Comparison of ENCODE assay signal across 19 cellular contexts in genomic region chr12:78421011-78421410, GRCh38.
DNase-seq lines count a peak whose midpoint lies in the region; ATAC-seq, FAIRE-seq and TF ChIP-seq lines count a peak whose summit lies in the region.
"Had no signal": no experiment of that assay in that cellular context is flagged by ENCODE, and none has a peak within 500 bp of the region (broad histone marks: within the 10 kb centered on the region; RNA-seq: fewer than 3 reads in every experiment).

No MANE protein-coding gene starts in this region.

- H3K27me3 ChIP-seq in H1 (replicated peaks in 1 of 4; ENCODE audit: control insufficient read depth in 3 of 4, extremely low read depth in 1 of 4, insufficient read depth in 3 of 4, low read length in 3 of 4) (no peaks in the 10 kb centered on the region), neuronal stem cell (ENCODE audit: control insufficient read depth in 3 of 3, insufficient read depth in 3 of 3, low read depth in 1 of 3, low read length in 3 of 3) (no peaks in the 10 kb centered on the region), hepatocyte (no peaks in the 10 kb centered on the region)
- H3K27me3 ChIP-seq: BE2C had no signal

- H3K9ac ChIP-seq in H1 (replicated peaks in 1 of 4; ENCODE audit: extremely low read depth in 1 of 4, low read depth in 3 of 4, low read length in 3 of 4) (no peak overlapping the region), neuronal stem cell (ENCODE audit: low read depth, low read length, poor library complexity) (no peak overlapping the region)

- in situ Hi-C loops in GM13977 (cut with MboI; ENCODE audit: low pct_unique_long_range_greater_than_20kb, low sequenced_read_pairs, unreplicated experiment): no loop called here

- H3K23ac ChIP-seq in H1 (ENCODE audit: insufficient read length): no peak overlapping the region
- H3K23ac ChIP-seq in neuronal stem cell (ENCODE audit: low read depth, low read length, poor library complexity): no peak overlapping the region

- H2BK20ac ChIP-seq in H1 (ENCODE audit: low read length): no peak overlapping the region

- H3K9me3 ChIP-seq in H1 (ENCODE audit: insufficient read depth in 2 of 2, low read depth in 1 of 2, low read length in 1 of 2): no peaks in the 10 kb centered on the region
- no peaks in the 10 kb centered on the region for H3K9me3 ChIP-seq in neuronal stem cell (replicated peaks in 1 of 2; ENCODE audit: control insufficient read depth in 2 of 2, insufficient read depth in 1 of 2, low read depth in 1 of 2, low read length in 2 of 2)
- H3K9me3 ChIP-seq in hepatocyte (ENCODE audit: low read depth): no peaks in the 10 kb centered on the region
- H3K9me3 ChIP-seq: BE2C had no signal

- H2BK120ac ChIP-seq in H1 (replicated peaks; ENCODE audit: low read depth, low read length) (no peak overlapping the region), neuronal stem cell (ENCODE audit: low read depth, low read length) (no peak overlapping the region)

- H2BK12ac ChIP-seq in H1 (ENCODE audit: low read depth, low read length): no peak overlapping the region
- no peak overlapping the region for H2BK12ac ChIP-seq in neuronal stem cell (ENCODE audit: low read length)

- H3K4ac ChIP-seq in H1 (replicated peaks; ENCODE audit: insufficient read length, low read depth, low read length) (no peak overlapping the region), neuronal stem cell (ENCODE audit: low read length) (no peak overlapping the region)

- H3K14ac ChIP-seq in H1 (ENCODE audit: insufficient read length): no peak overlapping the region
- no peak overlapping the region for H3K14ac ChIP-seq in neuronal stem cell (ENCODE audit: low read length)

- no peak overlapping the region for H3K27ac ChIP-seq in H1 (ENCODE audit: low read depth, low read length)
- no peak overlapping the region for H3K27ac ChIP-seq in neuronal stem cell (replicated peaks; ENCODE audit: low read length)
- H3K27ac ChIP-seq in hepatocyte: no peak overlapping the region

- CTCF ChIA-PET in H1 (lab: Charles Lee; ENCODE audit: partially characterized antibody): interaction anchor here (2.0 kb wide), 1 partner anchor 49 kb away, joined by 4 read pairs; no protein-coding TSS in a partner anchor

- no peak for TF ChIP-seq RAD21 in H1 (IDR thresholded peaks at IDR 0.05 in 1 of 2, conservative IDR thresholded peaks at IDR 0.05 in 1 of 2; ENCODE audit: low read depth in 2 of 2, low read length in 2 of 2)

- H2AK5ac ChIP-seq in H1 (ENCODE audit: low read depth, low read length) (no peak overlapping the region), neuronal stem cell (ENCODE audit: low read depth, low read length) (no peak overlapping the region)

- H4K8ac ChIP-seq in H1 (ENCODE audit: extremely low read depth, insufficient read depth, low read length): no peak overlapping the region
- H4K8ac ChIP-seq in neuronal stem cell (ENCODE audit: low read depth, low read length): no peak overlapping the region

- H3K18ac ChIP-seq in H1 (ENCODE audit: extremely low read depth, low read length) (no peak overlapping the region), neuronal stem cell (ENCODE audit: low read length) (no peak overlapping the region)

- no peaks in the 10 kb centered on the region for H4K20me1 ChIP-seq in H1 (replicated peaks in 1 of 2; ENCODE audit: control insufficient read depth in 1 of 2, insufficient read depth in 2 of 2, low read length in 2 of 2)
- no peaks in the 10 kb centered on the region for H4K20me1 ChIP-seq in hepatocyte (ENCODE audit: insufficient read depth, poor library complexity, severe bottlenecking)

- H3K4me1 ChIP-seq in H1 (replicated peaks in 1 of 4; ENCODE audit: control insufficient read depth in 3 of 4, insufficient read depth in 4 of 4, low read length in 3 of 4) (no peaks in the 10 kb centered on the region), neuronal stem cell (ENCODE audit: control insufficient read depth in 2 of 2, insufficient read depth in 1 of 2, low read depth in 1 of 2, low read length in 2 of 2) (no peaks in the 10 kb centered on the region), hepatocyte (ENCODE audit: insufficient read depth) (no peaks in the 10 kb centered on the region)
- H3K4me1 ChIP-seq: BE2C had no signal

- H3K9me2 ChIP-seq in hepatocyte (replicated peaks; ENCODE audit: insufficient read depth): no peaks in the 10 kb centered on the region

- H2AFZ ChIP-seq in H1 (ENCODE audit: low read length): peak overlapping the region; percentile 21; the same call in 1 of the 2 replicates
- peak overlapping the region; percentile 10 for H2AFZ ChIP-seq in neuronal stem cell (ENCODE audit: low read length)
- H2AFZ ChIP-seq in hepatocyte: no peak overlapping the region

- no peak for TF ChIP-seq POLR2A in H1 (IDR thresholded peaks at IDR 0.05; ENCODE audit: control extremely low read depth in 1 of 2, low read depth in 2 of 2, low read length in 2 of 2)

- H2BK15ac ChIP-seq in H1 (ENCODE audit: low read length) (no peak overlapping the region), neuronal stem cell (ENCODE audit: low read length) (no peak overlapping the region)

- no peak for TF ChIP-seq CTCF in H1 (IDR thresholded peaks at IDR 0.05; ENCODE audit: control extremely low read depth in 1 of 3, insufficient read depth in 1 of 3, low read depth in 1 of 3, low read length in 3 of 3)
- no peak for TF ChIP-seq CTCF in hepatocyte (IDR thresholded peaks at IDR 0.05; ENCODE audit: poor library complexity)
- no peak for TF ChIP-seq CTCF in GM13977 (IDR thresholded peaks at IDR 0.05; ENCODE audit: extremely low read depth, insufficient read depth, missing control alignments)

- no peaks in the 10 kb centered on the region for H3K79me2 ChIP-seq in H1 (ENCODE audit: control insufficient read depth in 1 of 2, insufficient read depth in 2 of 2, low read length in 2 of 2)
- H3K79me2 ChIP-seq in hepatocyte: no peaks in the 10 kb centered on the region

- no peak overlapping the region for H3K4me3 ChIP-seq in H1 (ENCODE audit: extremely low read depth in 1 of 4, insufficient read depth in 2 of 4, low read depth in 3 of 4, low read length in 4 of 4)
- no peak overlapping the region for H3K4me3 ChIP-seq in neuronal stem cell (ENCODE audit: low read length in 2 of 2)
- H3K4me3 ChIP-seq in hepatocyte: no peak overlapping the region

- no peak overlapping the region for H2BK5ac ChIP-seq in H1 (ENCODE audit: low read depth, low read length)
- no peak overlapping the region for H2BK5ac ChIP-seq in neuronal stem cell (ENCODE audit: low read length)

- H3K4me2 ChIP-seq in H1 (ENCODE audit: insufficient read depth in 1 of 2, low read depth in 2 of 2, low read length in 2 of 2) (no peak overlapping the region), neuronal stem cell (ENCODE audit: insufficient read depth, low read length, poor library complexity, severe bottlenecking) (no peak overlapping the region), hepatocyte (no peak overlapping the region)

- H3K56ac ChIP-seq in H1 (replicated peaks; ENCODE audit: insufficient read length, low read depth, low read length): no peak overlapping the region

- no peak for ATAC-seq in GM19328 (IDR thresholded peaks at IDR 0.05; ENCODE audit: unreplicated experiment)
- ATAC-seq: HCT116, Panc1 had no signal

- FAIRE-seq in H1 (lab: Jason Lieb, UNC): no peak
- FAIRE-seq: GM12892 had no signal

- POLR2A ChIA-PET in H1 (lab: Charles Lee; ENCODE audit: partially characterized antibody): no interaction called here

- H3K79me1 ChIP-seq in H1 (ENCODE audit: low read depth, low read length) (no peaks in the 10 kb centered on the region), neuronal stem cell (ENCODE audit: low read depth, low read length) (no peaks in the 10 kb centered on the region)

- 85% methylated on average over 4 of the region's 4 CpGs; no CpG with 5 or more reads in 1 of the 2 experiments for WGBS in H1 (ENCODE audit: extremely low coverage in 1 of 2, insufficient coverage in 1 of 2, insufficient read length in 1 of 2, insufficient replicate concordance in 2 of 2, low coverage in 1 of 2, low lambda C conversion rate in 2 of 2, missing lambda C conversion rate in 1 of 2), 2 experiments
- WGBS in neuronal stem cell (ENCODE audit: extremely low coverage in 2 of 2, insufficient read length in 2 of 2, insufficient replicate concordance in 1 of 2), 2 donors: no CpG with 5 or more reads among the region's 4 CpGs
- WGBS in hepatocyte (ENCODE audit: low lambda C conversion rate, missing lambda C conversion rate): 77% methylated on average over 4 of the region's 4 CpGs

- no peak overlapping the region for H4K91ac ChIP-seq in H1 (replicated peaks; ENCODE audit: insufficient read length, low read length)
- no peak overlapping the region for H4K91ac ChIP-seq in neuronal stem cell (ENCODE audit: low read depth, low read length, poor library complexity)

- TF ChIP-seq EP300 in H1 (IDR thresholded peaks at IDR 0.05; ENCODE audit: borderline replicate concordance in 1 of 2, low read depth in 2 of 2, low read length in 2 of 2): no peak

- no peaks in the 10 kb centered on the region for H3K23me2 ChIP-seq in H1 (ENCODE audit: low read depth, low read length)

- no peak overlapping the region for H4K5ac ChIP-seq in H1 (ENCODE audit: insufficient read length, low read depth, low read length)

- DNase-seq in EL (peak; percentile 36), LHCN-M2 (ENCODE audit: low read depth) (peak; percentile 28), H1 (ENCODE audit: low read depth in 1 of 2, low spot score in 2 of 2) (no peak), neuronal stem cell (ENCODE audit: low spot score) (no peak), hepatocyte (ENCODE audit: low spot score) (no peak), D341Med (ENCODE audit: low spot score) (no peak), GM13977 (ENCODE audit: low spot score) (no peak)
- DNase-seq: BE2C; CD4-positive, alpha-beta memory T cell; DMS79; KG1; NCI-H1694 treated with DMSO at 0.1 percent for 48 hours; NCI-H2107; NCI-H226; NCI-H524 treated with DMSO at 0.1 percent for 48 hours had no signal

- H3K36me3 ChIP-seq in H1 (ENCODE audit: control insufficient read depth in 2 of 4, insufficient read depth in 4 of 4, low read length in 3 of 4) (no peaks in the 10 kb centered on the region), neuronal stem cell (replicated peaks in 1 of 2; ENCODE audit: control insufficient read depth in 2 of 2, insufficient read depth in 2 of 2, low read length in 2 of 2) (no peaks in the 10 kb centered on the region), hepatocyte (replicated peaks; ENCODE audit: insufficient read depth, low read depth) (no peaks in the 10 kb centered on the region)
- H3K36me3 ChIP-seq: BE2C had no signal

TF ChIP-seq in H1, 55 proteins besides CTCF, POLR2A, EP300 and RAD21 (continues in another document):
- TF ChIP-seq ATF3 (IDR thresholded peaks at IDR 0.05; ENCODE audit: insufficient read depth, low read depth, low read length) (no peak), TEAD4 (IDR thresholded peaks at IDR 0.05; ENCODE audit: low read depth, low read length) (no peak), CBX8 (IDR thresholded peaks at IDR 0.05; ENCODE audit: borderline replicate concordance, low read depth, low read length) (no peak), RXRA (IDR thresholded peaks at IDR 0.05; ENCODE audit: insufficient read depth, low read depth, low read length) (no peak), HDAC2 (IDR thresholded peaks at IDR 0.05; ENCODE audit: borderline replicate concordance in 1 of 2, low read depth in 2 of 2, low read length in 2 of 2) (no peak)

Comparison
In these comparisons a context has a peak if more than half of its experiments do, and no peak if none do; other contexts are left out.
1. DNase-seq: peak in EL (single experiment) and LHCN-M2 (single experiment); none in H1 (0 of 2), neuronal stem cell (single experiment), hepatocyte (single experiment), D341Med (single experiment) and GM13977 (single experiment).